Comparison of ENCODE assay signal across 14 cellular contexts in the genomic region with DNA sequence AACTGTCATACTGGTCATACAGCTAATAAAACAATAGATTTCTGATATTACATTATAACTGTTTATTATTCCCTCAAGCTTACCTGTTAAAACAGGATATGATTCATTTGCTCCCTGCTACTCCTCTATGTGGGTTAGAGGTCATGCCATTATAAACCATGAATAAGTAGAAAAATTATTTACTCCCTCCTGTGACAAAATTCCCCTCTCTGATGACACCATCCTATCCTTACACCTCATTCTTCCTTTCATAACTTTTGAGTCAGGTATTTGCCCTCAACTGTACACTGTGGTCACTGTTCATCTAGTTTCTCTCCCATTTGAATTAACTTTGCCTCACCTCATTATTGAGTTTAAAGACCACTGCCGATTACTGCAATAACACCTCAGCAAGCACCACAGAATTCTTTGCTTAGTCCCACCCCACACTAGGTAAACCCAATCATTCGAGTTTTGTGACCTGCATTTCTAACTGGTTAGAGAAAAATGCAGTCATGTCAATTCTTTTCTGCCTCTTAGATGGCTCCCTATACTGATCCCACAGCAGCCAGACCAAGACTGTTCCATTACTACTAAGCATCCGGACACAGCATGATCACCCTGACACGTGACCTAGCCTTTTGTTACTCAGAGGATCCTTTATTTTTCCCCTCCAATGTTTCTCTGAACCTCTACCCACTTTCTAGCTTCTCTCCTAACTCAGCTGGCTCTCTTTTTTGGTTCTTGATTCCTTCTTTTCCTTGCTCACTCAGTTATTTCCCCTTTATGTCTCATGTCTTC.
DNase-seq lines count a peak whose midpoint lies in the region; FAIRE-seq and TF ChIP-seq lines count a peak whose summit lies in the region.
"Had no signal": no experiment of that assay in that cellular context is flagged by ENCODE, and none has a peak within 500 bp of the region (broad histone marks: within the 10 kb centered on the region; RNA-seq: fewer than 3 reads in every experiment).

No MANE protein-coding gene starts in this region.

- peak; percentile 91 for FAIRE-seq in RCC 7860 (lab: Jason Lieb, UNC)

- H3K36me3 ChIP-seq in BE2C (no peaks in the 10 kb centered on the region), Caco-2 (ENCODE audit: control insufficient read depth, insufficient read depth, low read length) (no peaks in the 10 kb centered on the region)

- H3K4me1 ChIP-seq in BE2C = no peaks in the 10 kb centered on the region
- H3K4me1 ChIP-seq in Caco-2 = peaks cover 15% of the 10 kb centered on the region; the same call in 1 of the 2 replicates

- intact Hi-C loops in Caco-2 (cut with micrococcal nuclease; ENCODE audit: unreplicated experiment) = no loop called here

- no TSS peak for BruUV-seq in Caco-2 (replicated peaks; lab: Mats Ljungman, UMichigan)

- H3K36me3 Mint-ChIP-seq in Caco-2 (ENCODE audit: insufficient read depth, unreplicated experiment) = no peaks in the 10 kb centered on the region

- H3K27me3 ChIP-seq in BE2C = no peaks in the 10 kb centered on the region
- H3K27me3 ChIP-seq in Caco-2 (replicated peaks; ENCODE audit: control insufficient read depth, insufficient read depth, low read length) = no peaks in the 10 kb centered on the region

- DNase-seq in A172 (ENCODE audit: low spot score) = peak; percentile 82
- peak; percentile 5 for DNase-seq in H4 (ENCODE audit: low spot score)
- peak; percentile 90 for DNase-seq in RCC 7860 (ENCODE audit: low spot score)
- DNase-seq in glomerular endothelial cell (ENCODE audit: extremely low read depth, low read depth, low spot score) = peak; percentile 68
- no peak for DNase-seq in BE2C
- DNase-seq in NCI-H1436 (lab: John Stamatoyannopoulos, UW) = no peak
- DNase-seq in NCI-H2081 treated with DMSO at 0.1 percent for 48 hours (lab: John Stamatoyannopoulos, UW) = no peak
- no peak for DNase-seq in Caco-2
- DNase-seq: activated B cell treated with CpG ODN at 0.5 μM for 24 hours; central memory CD4-positive, alpha-beta T cell; EL; foreskin fibroblast; NCI-H345 had no signal

- H3K4me3 ChIP-seq in BE2C (ENCODE audit: low read depth, low read length) (no peak overlapping the region), Caco-2 (ENCODE audit: low read depth, low read length) (no peak overlapping the region)
- H3K4me3 ChIP-seq: lung had no signal

- H3K9me3 Mint-ChIP-seq in Caco-2 (ENCODE audit: unreplicated experiment) = no peaks in the 10 kb centered on the region
- H3K9me3 Mint-ChIP-seq: activated B cell treated with CpG ODN at 0.5 μM for 24 hours had no signal

- H3K9me3 ChIP-seq in BE2C = no peaks in the 10 kb centered on the region
- no peaks in the 10 kb centered on the region for H3K9me3 ChIP-seq in Caco-2

- H3K4me1 Mint-ChIP-seq in Caco-2 (ENCODE audit: low read depth, unreplicated experiment) = no peaks in the 10 kb centered on the region
- H3K4me1 Mint-ChIP-seq: activated B cell treated with CpG ODN at 0.5 μM for 24 hours had no signal

- H3K4me3 Mint-ChIP-seq in Caco-2 (ENCODE audit: unreplicated experiment) = no peak overlapping the region
- H3K4me3 Mint-ChIP-seq: activated B cell treated with CpG ODN at 0.5 μM for 24 hours had no signal

- no peaks in the 10 kb centered on the region for H3K27me3 Mint-ChIP-seq in Caco-2 (ENCODE audit: insufficient read depth, unreplicated experiment)
- H3K27me3 Mint-ChIP-seq: activated B cell treated with CpG ODN at 0.5 μM for 24 hours had no signal

- CTCF ChIA-PET in Caco-2 (lab: Charles Lee) = no interaction called here

- TF ChIP-seq CTCF in BE2C (IDR thresholded peaks at IDR 0.05; ENCODE audit: low read depth, low read length) = no peak
- TF ChIP-seq CTCF in Caco-2 (IDR thresholded peaks at IDR 0.05; ENCODE audit: insufficient read depth in 1 of 2, low read depth in 1 of 2, low read length in 1 of 2, severe bottlenecking in 1 of 2, unreplicated experiment in 1 of 2) = no peak

- H3K27ac Mint-ChIP-seq in Caco-2 (ENCODE audit: unreplicated experiment) = no peak overlapping the region
- H3K27ac Mint-ChIP-seq: activated B cell treated with CpG ODN at 0.5 μM for 24 hours had no signal

- POLR2A ChIA-PET in Caco-2 (lab: Charles Lee) = no interaction called here

Comparison
In these comparisons a context has a peak if more than half of its experiments do, and no peak if none do; other contexts are left out.
1. DNase-seq: peak in A172 (single experiment), H4 (single experiment), RCC 7860 (single experiment) and glomerular endothelial cell (single experiment); none in BE2C (single experiment), NCI-H1436 (single experiment), NCI-H2081 treated with DMSO at 0.1 percent for 48 hours (single experiment) and Caco-2 (0 of 2).